1 cellular context compared by ENCODE assay signal in the genomic region with DNA sequence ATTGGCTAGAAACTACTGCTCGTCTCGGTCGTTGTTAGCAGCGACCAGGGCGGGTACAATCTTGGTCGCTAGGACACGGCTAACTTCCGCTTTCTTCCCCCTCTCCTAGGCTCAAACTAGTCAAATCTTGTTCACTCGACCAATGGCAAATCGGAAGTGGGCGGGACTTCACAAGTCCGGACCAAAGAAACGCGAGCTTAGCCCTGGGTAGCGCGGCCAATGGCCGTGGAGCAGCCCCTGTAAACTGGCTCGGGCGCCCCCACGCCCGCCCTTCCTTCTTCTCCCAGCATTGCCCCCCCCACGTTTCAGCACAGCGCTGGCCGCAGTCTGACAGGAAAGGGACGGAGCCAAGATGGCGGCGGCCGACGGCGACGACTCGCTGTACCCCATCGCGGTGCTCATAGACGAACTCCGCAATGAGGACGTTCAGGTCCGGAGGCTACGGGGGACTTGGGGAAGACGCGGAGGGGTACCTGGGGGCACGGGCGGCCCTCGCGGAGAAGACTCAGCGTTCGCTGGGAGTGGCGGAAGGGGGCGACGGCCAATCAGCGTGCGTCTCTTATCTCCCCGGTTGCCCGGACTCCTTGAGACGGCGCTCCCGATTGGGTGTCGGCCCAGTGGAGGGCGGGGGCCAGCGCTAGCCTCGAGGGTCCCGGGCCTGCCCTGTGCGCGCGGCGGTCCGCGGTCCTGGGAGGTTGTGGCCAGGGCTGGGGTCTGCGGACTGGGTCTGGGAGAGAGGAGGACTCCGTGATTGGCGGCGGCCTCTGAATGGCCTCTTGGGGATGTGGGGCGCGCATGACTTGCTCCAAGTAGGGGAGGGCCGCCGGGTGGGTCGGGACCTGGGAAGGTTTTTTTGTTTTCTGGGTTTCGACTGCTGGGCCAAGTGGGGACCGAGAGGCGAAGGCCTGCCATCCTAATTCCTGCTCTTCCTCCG.
TF ChIP-seq lines count a peak whose summit lies in the region.

A gene (plus strand): TSS at position 308 of the 934 bp plus-strand sequence. CDS start 45 bp downstream, at position 353.

TF ChIP-seq in HepG2, 621 proteins besides CTCF, POLR2A, EP300 and RAD21 (continued from another document and continues in another):
- TF ChIP-seq, protein P1, sequence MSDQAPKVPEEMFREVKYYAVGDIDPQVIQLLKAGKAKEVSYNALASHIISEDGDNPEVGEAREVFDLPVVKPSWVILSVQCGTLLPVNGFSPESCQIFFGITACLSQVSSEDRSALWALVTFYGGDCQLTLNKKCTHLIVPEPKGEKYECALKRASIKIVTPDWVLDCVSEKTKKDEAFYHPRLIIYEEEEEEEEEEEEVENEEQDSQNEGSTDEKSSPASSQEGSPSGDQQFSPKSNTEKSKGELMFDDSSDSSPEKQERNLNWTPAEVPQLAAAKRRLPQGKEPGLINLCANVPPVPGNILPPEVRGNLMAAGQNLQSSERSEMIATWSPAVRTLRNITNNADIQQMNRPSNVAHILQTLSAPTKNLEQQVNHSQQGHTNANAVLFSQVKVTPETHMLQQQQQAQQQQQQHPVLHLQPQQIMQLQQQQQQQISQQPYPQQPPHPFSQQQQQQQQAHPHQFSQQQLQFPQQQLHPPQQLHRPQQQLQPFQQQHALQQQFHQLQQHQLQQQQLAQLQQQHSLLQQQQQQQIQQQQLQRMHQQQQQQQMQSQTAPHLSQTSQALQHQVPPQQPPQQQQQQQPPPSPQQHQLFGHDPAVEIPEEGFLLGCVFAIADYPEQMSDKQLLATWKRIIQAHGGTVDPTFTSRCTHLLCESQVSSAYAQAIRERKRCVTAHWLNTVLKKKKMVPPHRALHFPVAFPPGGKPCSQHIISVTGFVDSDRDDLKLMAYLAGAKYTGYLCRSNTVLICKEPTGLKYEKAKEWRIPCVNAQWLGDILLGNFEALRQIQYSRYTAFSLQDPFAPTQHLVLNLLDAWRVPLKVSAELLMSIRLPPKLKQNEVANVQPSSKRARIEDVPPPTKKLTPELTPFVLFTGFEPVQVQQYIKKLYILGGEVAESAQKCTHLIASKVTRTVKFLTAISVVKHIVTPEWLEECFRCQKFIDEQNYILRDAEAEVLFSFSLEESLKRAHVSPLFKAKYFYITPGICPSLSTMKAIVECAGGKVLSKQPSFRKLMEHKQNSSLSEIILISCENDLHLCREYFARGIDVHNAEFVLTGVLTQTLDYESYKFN (CRISPR knock-in tag; conservative IDR thresholded peaks at IDR 0.05) = peak; percentile 52
- TF ChIP-seq ZBTB7B (CRISPR knock-in tag; IDR thresholded peaks at IDR 0.05) (peak; percentile 59), MXI1 (IDR thresholded peaks at IDR 0.05; ENCODE audit: borderline replicate concordance, low read depth, low read length) (peak; percentile 96), ZBTB7A (CRISPR knock-in tag; IDR thresholded peaks at IDR 0.05) (peak; percentile 70; the same call in 1 of the 2 replicates), CCAR2 (optimal IDR thresholded peaks at IDR 0.05; ENCODE audit: low read depth, low read length) (no peak), RFXANK (CRISPR knock-in tag; IDR thresholded peaks at IDR 0.05) (no peak), ZNF749 (CRISPR knock-in tag; IDR thresholded peaks at IDR 0.05; ENCODE audit: borderline replicate concordance) (peak; percentile 76; the same call in 1 of the 2 replicates), SRY (CRISPR knock-in tag; IDR thresholded peaks at IDR 0.05) (peak; percentile 56; the same call in 1 of the 2 replicates), SOX6 (IDR thresholded peaks at IDR 0.05) (no peak), SOX6 (CRISPR knock-in tag; IDR thresholded peaks at IDR 0.05) (peak; percentile 67), ZNF543 (CRISPR knock-in tag; IDR thresholded peaks at IDR 0.05) (peak; percentile 91; the same call in 1 of the 2 replicates), MTF2 (CRISPR knock-in tag; IDR thresholded peaks at IDR 0.05; ENCODE audit: borderline replicate concordance) (no peak), ZNF792 (CRISPR knock-in tag; IDR thresholded peaks at IDR 0.05) (no peak), GATAD1 (CRISPR knock-in tag; IDR thresholded peaks at IDR 0.05) (peak; percentile 35; the same call in 1 of the 2 replicates), PHB2 (IDR thresholded peaks at IDR 0.05; ENCODE audit: partially characterized antibody) (no peak), ZNF343 (CRISPR knock-in tag; IDR thresholded peaks at IDR 0.05) (peak; percentile 68; the same call in 1 of the 2 replicates), RFX3 (CRISPR knock-in tag; IDR thresholded peaks at IDR 0.05) (peak; percentile 92), DNMT3B (CRISPR knock-in tag; conservative IDR thresholded peaks at IDR 0.05) (0 out of 2 replicates have a peak, but pooled peaks have one; percentile 56), YY1 (IDR thresholded peaks at IDR 0.05; ENCODE audit: insufficient read depth, insufficient replicate concordance, low read depth, low read length) (peak; percentile 95), TGIF2 (CRISPR knock-in tag; IDR thresholded peaks at IDR 0.05) (no peak), ZNF253 (CRISPR knock-in tag; IDR thresholded peaks at IDR 0.05; ENCODE audit: borderline replicate concordance) (no peak), ZFYVE20 (CRISPR knock-in tag; IDR thresholded peaks at IDR 0.05; ENCODE audit: borderline replicate concordance, low read depth) (0 out of 2 replicates have a peak, but pooled peaks have one; percentile 71), ZNF619 (CRISPR knock-in tag; IDR thresholded peaks at IDR 0.05) (peak; percentile 32; the same call in 1 of the 2 replicates), DNMT1 (CRISPR knock-in tag; IDR thresholded peaks at IDR 0.05) (0 out of 2 replicates have a peak, but pooled peaks have one; percentile 46), ZNF547 (CRISPR knock-in tag; IDR thresholded peaks at IDR 0.05) (peak; percentile 74), POLR2AphosphoS2 (IDR thresholded peaks at IDR 0.05; ENCODE audit: low read depth, low read length) (no peak), HNF4A (CRISPR knock-in tag; IDR thresholded peaks at IDR 0.05) (no peak), ZNF232 (CRISPR knock-in tag; IDR thresholded peaks at IDR 0.05; ENCODE audit: borderline replicate concordance) (no peak), SMAD3 (CRISPR knock-in tag; IDR thresholded peaks at IDR 0.05) (0 out of 2 replicates have a peak, but pooled peaks have one; percentile 9)
- TF ChIP-seq, protein P2, sequence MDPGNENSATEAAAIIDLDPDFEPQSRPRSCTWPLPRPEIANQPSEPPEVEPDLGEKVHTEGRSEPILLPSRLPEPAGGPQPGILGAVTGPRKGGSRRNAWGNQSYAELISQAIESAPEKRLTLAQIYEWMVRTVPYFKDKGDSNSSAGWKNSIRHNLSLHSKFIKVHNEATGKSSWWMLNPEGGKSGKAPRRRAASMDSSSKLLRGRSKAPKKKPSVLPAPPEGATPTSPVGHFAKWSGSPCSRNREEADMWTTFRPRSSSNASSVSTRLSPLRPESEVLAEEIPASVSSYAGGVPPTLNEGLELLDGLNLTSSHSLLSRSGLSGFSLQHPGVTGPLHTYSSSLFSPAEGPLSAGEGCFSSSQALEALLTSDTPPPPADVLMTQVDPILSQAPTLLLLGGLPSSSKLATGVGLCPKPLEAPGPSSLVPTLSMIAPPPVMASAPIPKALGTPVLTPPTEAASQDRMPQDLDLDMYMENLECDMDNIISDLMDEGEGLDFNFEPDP (CRISPR knock-in tag; conservative IDR thresholded peaks at IDR 0.05) = 0 out of 2 replicates have a peak, but pooled peaks have one; percentile 25
- TF ChIP-seq, protein P3, sequence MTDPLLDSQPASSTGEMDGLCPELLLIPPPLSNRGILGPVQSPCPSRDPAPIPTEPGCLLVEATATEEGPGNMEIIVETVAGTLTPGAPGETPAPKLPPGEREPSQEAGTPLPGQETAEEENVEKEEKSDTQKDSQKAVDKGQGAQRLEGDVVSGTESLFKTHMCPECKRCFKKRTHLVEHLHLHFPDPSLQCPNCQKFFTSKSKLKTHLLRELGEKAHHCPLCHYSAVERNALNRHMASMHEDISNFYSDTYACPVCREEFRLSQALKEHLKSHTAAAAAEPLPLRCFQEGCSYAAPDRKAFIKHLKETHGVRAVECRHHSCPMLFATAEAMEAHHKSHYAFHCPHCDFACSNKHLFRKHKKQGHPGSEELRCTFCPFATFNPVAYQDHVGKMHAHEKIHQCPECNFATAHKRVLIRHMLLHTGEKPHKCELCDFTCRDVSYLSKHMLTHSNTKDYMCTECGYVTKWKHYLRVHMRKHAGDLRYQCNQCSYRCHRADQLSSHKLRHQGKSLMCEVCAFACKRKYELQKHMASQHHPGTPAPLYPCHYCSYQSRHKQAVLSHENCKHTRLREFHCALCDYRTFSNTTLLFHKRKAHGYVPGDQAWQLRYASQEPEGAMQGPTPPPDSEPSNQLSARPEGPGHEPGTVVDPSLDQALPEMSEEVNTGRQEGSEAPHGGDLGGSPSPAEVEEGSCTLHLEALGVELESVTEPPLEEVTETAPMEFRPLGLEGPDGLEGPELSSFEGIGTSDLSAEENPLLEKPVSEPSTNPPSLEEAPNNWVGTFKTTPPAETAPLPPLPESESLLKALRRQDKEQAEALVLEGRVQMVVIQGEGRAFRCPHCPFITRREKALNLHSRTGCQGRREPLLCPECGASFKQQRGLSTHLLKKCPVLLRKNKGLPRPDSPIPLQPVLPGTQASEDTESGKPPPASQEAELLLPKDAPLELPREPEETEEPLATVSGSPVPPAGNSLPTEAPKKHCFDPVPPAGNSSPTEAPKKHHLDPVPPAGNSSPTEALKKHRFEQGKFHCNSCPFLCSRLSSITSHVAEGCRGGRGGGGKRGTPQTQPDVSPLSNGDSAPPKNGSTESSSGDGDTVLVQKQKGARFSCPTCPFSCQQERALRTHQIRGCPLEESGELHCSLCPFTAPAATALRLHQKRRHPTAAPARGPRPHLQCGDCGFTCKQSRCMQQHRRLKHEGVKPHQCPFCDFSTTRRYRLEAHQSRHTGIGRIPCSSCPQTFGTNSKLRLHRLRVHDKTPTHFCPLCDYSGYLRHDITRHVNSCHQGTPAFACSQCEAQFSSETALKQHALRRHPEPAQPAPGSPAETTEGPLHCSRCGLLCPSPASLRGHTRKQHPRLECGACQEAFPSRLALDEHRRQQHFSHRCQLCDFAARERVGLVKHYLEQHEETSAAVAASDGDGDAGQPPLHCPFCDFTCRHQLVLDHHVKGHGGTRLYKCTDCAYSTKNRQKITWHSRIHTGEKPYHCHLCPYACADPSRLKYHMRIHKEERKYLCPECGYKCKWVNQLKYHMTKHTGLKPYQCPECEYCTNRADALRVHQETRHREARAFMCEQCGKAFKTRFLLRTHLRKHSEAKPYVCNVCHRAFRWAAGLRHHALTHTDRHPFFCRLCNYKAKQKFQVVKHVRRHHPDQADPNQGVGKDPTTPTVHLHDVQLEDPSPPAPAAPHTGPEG (CRISPR knock-in tag; IDR thresholded peaks at IDR 0.05) = 0 out of 2 replicates have a peak, but pooled peaks have one; percentile 4
- TF ChIP-seq, protein P4, sequence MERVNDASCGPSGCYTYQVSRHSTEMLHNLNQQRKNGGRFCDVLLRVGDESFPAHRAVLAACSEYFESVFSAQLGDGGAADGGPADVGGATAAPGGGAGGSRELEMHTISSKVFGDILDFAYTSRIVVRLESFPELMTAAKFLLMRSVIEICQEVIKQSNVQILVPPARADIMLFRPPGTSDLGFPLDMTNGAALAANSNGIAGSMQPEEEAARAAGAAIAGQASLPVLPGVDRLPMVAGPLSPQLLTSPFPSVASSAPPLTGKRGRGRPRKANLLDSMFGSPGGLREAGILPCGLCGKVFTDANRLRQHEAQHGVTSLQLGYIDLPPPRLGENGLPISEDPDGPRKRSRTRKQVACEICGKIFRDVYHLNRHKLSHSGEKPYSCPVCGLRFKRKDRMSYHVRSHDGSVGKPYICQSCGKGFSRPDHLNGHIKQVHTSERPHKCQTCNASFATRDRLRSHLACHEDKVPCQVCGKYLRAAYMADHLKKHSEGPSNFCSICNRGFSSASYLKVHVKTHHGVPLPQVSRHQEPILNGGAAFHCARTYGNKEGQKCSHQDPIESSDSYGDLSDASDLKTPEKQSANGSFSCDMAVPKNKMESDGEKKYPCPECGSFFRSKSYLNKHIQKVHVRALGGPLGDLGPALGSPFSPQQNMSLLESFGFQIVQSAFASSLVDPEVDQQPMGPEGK (CRISPR knock-in tag; IDR thresholded peaks at IDR 0.05) = peak; percentile 86
- TF ChIP-seq, protein P5, sequence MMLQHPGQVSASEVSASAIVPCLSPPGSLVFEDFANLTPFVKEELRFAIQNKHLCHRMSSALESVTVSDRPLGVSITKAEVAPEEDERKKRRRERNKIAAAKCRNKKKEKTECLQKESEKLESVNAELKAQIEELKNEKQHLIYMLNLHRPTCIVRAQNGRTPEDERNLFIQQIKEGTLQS (CRISPR knock-in tag; IDR thresholded peaks at IDR 0.05) = no peak
- TF ChIP-seq, protein P6, sequence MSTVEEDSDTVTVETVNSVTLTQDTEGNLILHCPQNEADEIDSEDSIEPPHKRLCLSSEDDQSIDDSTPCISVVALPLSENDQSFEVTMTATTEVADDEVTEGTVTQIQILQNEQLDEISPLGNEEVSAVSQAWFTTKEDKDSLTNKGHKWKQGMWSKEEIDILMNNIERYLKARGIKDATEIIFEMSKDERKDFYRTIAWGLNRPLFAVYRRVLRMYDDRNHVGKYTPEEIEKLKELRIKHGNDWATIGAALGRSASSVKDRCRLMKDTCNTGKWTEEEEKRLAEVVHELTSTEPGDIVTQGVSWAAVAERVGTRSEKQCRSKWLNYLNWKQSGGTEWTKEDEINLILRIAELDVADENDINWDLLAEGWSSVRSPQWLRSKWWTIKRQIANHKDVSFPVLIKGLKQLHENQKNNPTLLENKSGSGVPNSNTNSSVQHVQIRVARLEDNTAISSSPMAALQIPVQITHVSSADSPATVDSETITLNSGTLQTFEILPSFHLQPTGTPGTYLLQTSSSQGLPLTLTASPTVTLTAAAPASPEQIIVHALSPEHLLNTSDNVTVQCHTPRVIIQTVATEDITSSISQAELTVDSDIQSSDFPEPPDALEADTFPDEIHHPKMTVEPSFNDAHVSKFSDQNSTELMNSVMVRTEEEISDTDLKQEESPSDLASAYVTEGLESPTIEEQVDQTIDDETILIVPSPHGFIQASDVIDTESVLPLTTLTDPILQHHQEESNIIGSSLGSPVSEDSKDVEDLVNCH (CRISPR knock-in tag; IDR thresholded peaks at IDR 0.05) = peak; percentile 68; the same call in 1 of the 2 replicates
- TF ChIP-seq, protein P7, sequence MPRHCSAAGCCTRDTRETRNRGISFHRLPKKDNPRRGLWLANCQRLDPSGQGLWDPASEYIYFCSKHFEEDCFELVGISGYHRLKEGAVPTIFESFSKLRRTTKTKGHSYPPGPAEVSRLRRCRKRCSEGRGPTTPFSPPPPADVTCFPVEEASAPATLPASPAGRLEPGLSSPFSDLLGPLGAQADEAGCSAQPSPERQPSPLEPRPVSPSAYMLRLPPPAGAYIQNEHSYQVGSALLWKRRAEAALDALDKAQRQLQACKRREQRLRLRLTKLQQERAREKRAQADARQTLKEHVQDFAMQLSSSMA (CRISPR knock-in tag; IDR thresholded peaks at IDR 0.05) = peak; percentile 82; the same call in 1 of the 2 replicates
- TF ChIP-seq, protein P8, sequence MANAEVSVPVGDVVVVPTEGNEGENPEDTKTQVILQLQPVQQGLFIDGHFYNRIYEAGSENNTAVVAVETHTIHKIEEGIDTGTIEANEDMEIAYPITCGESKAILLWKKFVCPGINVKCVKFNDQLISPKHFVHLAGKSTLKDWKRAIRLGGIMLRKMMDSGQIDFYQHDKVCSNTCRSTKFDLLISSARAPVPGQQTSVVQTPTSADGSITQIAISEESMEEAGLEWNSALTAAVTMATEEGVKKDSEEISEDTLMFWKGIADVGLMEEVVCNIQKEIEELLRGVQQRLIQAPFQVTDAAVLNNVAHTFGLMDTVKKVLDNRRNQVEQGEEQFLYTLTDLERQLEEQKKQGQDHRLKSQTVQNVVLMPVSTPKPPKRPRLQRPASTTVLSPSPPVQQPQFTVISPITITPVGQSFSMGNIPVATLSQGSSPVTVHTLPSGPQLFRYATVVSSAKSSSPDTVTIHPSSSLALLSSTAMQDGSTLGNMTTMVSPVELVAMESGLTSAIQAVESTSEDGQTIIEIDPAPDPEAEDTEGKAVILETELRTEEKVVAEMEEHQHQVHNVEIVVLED (CRISPR knock-in tag; IDR thresholded peaks at IDR 0.05; ENCODE audit: borderline replicate concordance) = peak; percentile 82
